1 cellular context compared by ENCODE assay signal in the genomic region with DNA sequence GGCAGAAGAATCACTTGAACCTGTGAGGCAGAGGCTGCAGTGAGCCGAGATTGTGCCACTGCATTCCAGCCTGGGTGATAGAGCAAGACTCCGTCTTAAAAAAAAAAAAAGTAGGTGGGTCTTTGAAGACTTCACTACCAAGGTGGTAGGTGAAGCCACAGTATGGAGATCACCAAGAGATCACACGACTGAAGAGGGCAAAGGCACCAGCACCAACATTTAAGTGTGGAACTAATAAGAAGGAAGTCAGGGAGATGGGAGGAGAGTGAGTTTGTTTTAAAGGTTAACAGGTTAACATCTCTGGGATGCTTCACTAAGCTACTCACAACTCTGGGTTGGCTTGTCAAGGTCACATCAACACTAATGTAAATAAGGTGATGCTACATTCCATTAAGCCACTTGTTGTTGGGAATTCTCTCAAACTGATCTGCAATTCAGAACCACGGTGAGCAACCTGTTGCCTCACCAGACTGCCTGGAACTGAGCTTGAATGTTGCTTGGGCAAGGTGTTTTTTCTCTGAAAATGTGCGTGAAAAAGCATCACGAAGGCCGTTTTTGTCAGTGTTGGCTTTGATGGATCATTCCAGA.
TF ChIP-seq lines count a peak whose summit lies in the region.

No MANE protein-coding gene starts in this region.

TF ChIP-seq in HepG2, 621 proteins besides CTCF, POLR2A, EP300 and RAD21 (continued from another document):
- no peak for TF ChIP-seq ONECUT2 (CRISPR knock-in tag; IDR thresholded peaks at IDR 0.05)
- no peak for TF ChIP-seq ZNF563 (CRISPR knock-in tag; IDR thresholded peaks at IDR 0.05)
- no peak for TF ChIP-seq SRSF4 (IDR thresholded peaks at IDR 0.05; ENCODE audit: low read depth, low read length, poor library complexity, severe bottlenecking)
- no peak for TF ChIP-seq ZNF24 (IDR thresholded peaks at IDR 0.05)
- TF ChIP-seq ZBTB42 (CRISPR knock-in tag; IDR thresholded peaks at IDR 0.05): no peak
- TF ChIP-seq, protein P1, sequence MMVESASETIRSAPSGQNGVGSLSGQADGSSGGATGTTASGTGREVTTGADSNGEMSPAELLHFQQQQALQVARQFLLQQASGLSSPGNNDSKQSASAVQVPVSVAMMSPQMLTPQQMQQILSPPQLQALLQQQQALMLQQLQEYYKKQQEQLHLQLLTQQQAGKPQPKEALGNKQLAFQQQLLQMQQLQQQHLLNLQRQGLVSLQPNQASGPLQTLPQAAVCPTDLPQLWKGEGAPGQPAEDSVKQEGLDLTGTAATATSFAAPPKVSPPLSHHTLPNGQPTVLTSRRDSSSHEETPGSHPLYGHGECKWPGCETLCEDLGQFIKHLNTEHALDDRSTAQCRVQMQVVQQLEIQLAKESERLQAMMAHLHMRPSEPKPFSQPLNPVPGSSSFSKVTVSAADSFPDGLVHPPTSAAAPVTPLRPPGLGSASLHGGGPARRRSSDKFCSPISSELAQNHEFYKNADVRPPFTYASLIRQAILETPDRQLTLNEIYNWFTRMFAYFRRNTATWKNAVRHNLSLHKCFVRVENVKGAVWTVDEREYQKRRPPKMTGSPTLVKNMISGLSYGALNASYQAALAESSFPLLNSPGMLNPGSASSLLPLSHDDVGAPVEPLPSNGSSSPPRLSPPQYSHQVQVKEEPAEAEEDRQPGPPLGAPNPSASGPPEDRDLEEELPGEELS (CRISPR knock-in tag; IDR thresholded peaks at IDR 0.05): peak; percentile 29; the same call in 1 of the 2 replicates
TF ChIP-seq in HepG2: peak in this region for 33.
